In genomic region chr5:127590154-127590722, GRCh38 we compare ENCODE assay signal across 17 cellular contexts. TPM values are rescaled to one million over a fixed set of nuclear protein-coding genes. Genes with fewer than 3 reads are reported as not detected.
A peak's percentile ranks its signal among the peaks of the same experiment; 100 is the strongest.
DNase-seq lines count a peak whose midpoint lies in the region; ATAC-seq and TF ChIP-seq lines count a peak whose summit lies in the region.
"Had no signal": no experiment of that assay in that cellular context is flagged by ENCODE, and none has a peak within 500 bp of the region (broad histone marks: within the 10 kb centered on the region; RNA-seq: fewer than 3 reads in every experiment).

No MANE protein-coding gene starts in this region.

- H2AFZ ChIP-seq in neuronal stem cell (ENCODE audit: low read length): peak overlapping the region; percentile 12
- no peak overlapping the region for H2AFZ ChIP-seq in MM.1S (ENCODE audit: low read length)
- H2AFZ ChIP-seq: hepatocyte had no signal

- H3K4me1 ChIP-seq in neuronal stem cell (ENCODE audit: control insufficient read depth in 2 of 2, insufficient read depth in 1 of 2, low read depth in 1 of 2, low read length in 2 of 2): peaks cover 0 to 3% of the 10 kb centered on the region in 2 donors
- H3K4me1 ChIP-seq in MM.1S (ENCODE audit: low read length): no peaks in the 10 kb centered on the region
- no peaks in the 10 kb centered on the region for H3K4me1 ChIP-seq in heart left ventricle

- WGBS in neuronal stem cell (ENCODE audit: extremely low coverage in 2 of 2, insufficient read length in 2 of 2, insufficient replicate concordance in 1 of 2), 2 donors: no CpG with 5 or more reads among the region's 6 CpGs
- 69 to 80% (median 71%) methylated on average over 6 of the region's 6 CpGs for WGBS in heart left ventricle, 4 donors

- no peak overlapping the region for H2BK12ac ChIP-seq in neuronal stem cell (ENCODE audit: low read length)

- no peaks in the 10 kb centered on the region for H3K9me3 ChIP-seq in neuronal stem cell (replicated peaks in 1 of 2; ENCODE audit: control insufficient read depth in 2 of 2, insufficient read depth in 1 of 2, low read depth in 1 of 2, low read length in 2 of 2)
- H3K9me3 ChIP-seq in MM.1S (replicated peaks; ENCODE audit: insufficient read depth, low read length): no peaks in the 10 kb centered on the region
- H3K9me3 ChIP-seq in heart left ventricle: no peaks in the 10 kb centered on the region
- H3K9me3 ChIP-seq: mucosa of descending colon had no signal

- no peak overlapping the region for H3K4ac ChIP-seq in neuronal stem cell (ENCODE audit: low read length)

- ATAC-seq in activated CD4-positive, CD25-positive, alpha-beta regulatory T cell treated with anti-CD3 and anti-CD28 coated beads, Interleukin-2, amount 50 U/mL, for 24 hours: peak; percentile 48 to 60
- ATAC-seq in GM21528 (IDR thresholded peaks at IDR 0.05; ENCODE audit: low FRiP score, unreplicated experiment) (peak; percentile 46), HG03175 (IDR thresholded peaks at IDR 0.05; ENCODE audit: unreplicated experiment) (peak; percentile 64), heart left ventricle (no peak)
- ATAC-seq: mucosa of descending colon had no signal

- H2BK15ac ChIP-seq in neuronal stem cell (ENCODE audit: low read length): no peak overlapping the region

- no peak overlapping the region for H3K18ac ChIP-seq in neuronal stem cell (ENCODE audit: low read length)

- H3K9ac ChIP-seq in neuronal stem cell (ENCODE audit: low read depth, low read length, poor library complexity) (no peak overlapping the region), MM.1S (ENCODE audit: low read length) (no peak overlapping the region)

- TF ChIP-seq CTCF in MM.1S (IDR thresholded peaks at IDR 0.05; ENCODE audit: low read length) (no peak), heart left ventricle (IDR thresholded peaks at IDR 0.05) (no peak)

- H4K91ac ChIP-seq in neuronal stem cell (ENCODE audit: low read depth, low read length, poor library complexity): no peak overlapping the region

- no peaks in the 10 kb centered on the region for H4K20me1 ChIP-seq in MM.1S (ENCODE audit: insufficient read depth, low read length)

- H3K36me3 ChIP-seq in neuronal stem cell (replicated peaks in 1 of 2; ENCODE audit: control insufficient read depth in 2 of 2, insufficient read depth in 2 of 2, low read length in 2 of 2) (no peaks in the 10 kb centered on the region), MM.1S (replicated peaks; ENCODE audit: insufficient read depth, low read length) (no peaks in the 10 kb centered on the region), heart left ventricle (no peaks in the 10 kb centered on the region)

- H3K27ac ChIP-seq in neuronal stem cell (replicated peaks; ENCODE audit: low read length) (no peak overlapping the region), MM.1S (ENCODE audit: low read length) (no peak overlapping the region), heart left ventricle (no peak overlapping the region)
- H3K27ac ChIP-seq: hepatocyte had no signal

- H3K4me2 ChIP-seq in neuronal stem cell (ENCODE audit: insufficient read depth, low read length, poor library complexity, severe bottlenecking): no peak overlapping the region
- no peak overlapping the region for H3K4me2 ChIP-seq in MM.1S (ENCODE audit: low read depth, low read length)
- H3K4me2 ChIP-seq: hepatocyte had no signal

- no peak for DNase-seq in activated CD4-positive, CD25-positive, alpha-beta regulatory T cell treated with anti-CD3 and anti-CD28 coated beads, Interleukin-2, amount 50 U/mL, for 72 hours
- DNase-seq in neuronal stem cell (ENCODE audit: low spot score): no peak
- DNase-seq in Ammon's horn (ENCODE audit: low spot score): no peak
- no peak for DNase-seq in MM.1S
- no peak for DNase-seq in heart left ventricle
- DNase-seq: 8988T, activated B cell treated with CpG ODN at 0.5 μM for 24 hours, activated gamma-delta T cell treated with Interleukin-2 at 50 U/mL for 16 hours, H9, KBM-7, mucosa of descending colon, NCI-H2171 treated with DMSO at 0.1 percent for 48 hours, SHP77 treated with DMSO at 0.1 percent for 48 hours had no signal

- H3K79me1 ChIP-seq in neuronal stem cell (ENCODE audit: low read depth, low read length): no peaks in the 10 kb centered on the region

- H3K27me3 ChIP-seq in neuronal stem cell (ENCODE audit: control insufficient read depth in 3 of 3, insufficient read depth in 3 of 3, low read depth in 1 of 3, low read length in 3 of 3) (no peaks in the 10 kb centered on the region), MM.1S (replicated peaks; ENCODE audit: insufficient read depth, low read length) (no peaks in the 10 kb centered on the region), heart left ventricle (no peaks in the 10 kb centered on the region)
- H3K27me3 ChIP-seq: hepatocyte had no signal

- H3F3A ChIP-seq in MM.1S (ENCODE audit: insufficient read depth, low read length): no peaks in the 10 kb centered on the region

- H3K23ac ChIP-seq in neuronal stem cell (ENCODE audit: low read depth, low read length, poor library complexity): no peak overlapping the region

- no peaks in the 10 kb centered on the region for H3K9me2 ChIP-seq in MM.1S (replicated peaks; ENCODE audit: insufficient read depth, low read length)

- TF ChIP-seq POLR2A in heart left ventricle (IDR thresholded peaks at IDR 0.05): no peak

- no peak overlapping the region for H2BK120ac ChIP-seq in neuronal stem cell (ENCODE audit: low read depth, low read length)

- H2AK5ac ChIP-seq in neuronal stem cell (ENCODE audit: low read depth, low read length): no peak overlapping the region

- H4K8ac ChIP-seq in neuronal stem cell (ENCODE audit: low read depth, low read length): no peak overlapping the region

- H3K79me2 ChIP-seq in MM.1S (ENCODE audit: low read length): no peaks in the 10 kb centered on the region
- H3K79me2 ChIP-seq: hepatocyte had no signal

- no peak overlapping the region for H3K14ac ChIP-seq in neuronal stem cell (ENCODE audit: low read length)

- intact Hi-C loops in heart left ventricle (cut with DNase I): no loop called here

- H2BK5ac ChIP-seq in neuronal stem cell (ENCODE audit: low read length): no peak overlapping the region

- H3K4me3 ChIP-seq in neuronal stem cell (ENCODE audit: low read length in 2 of 2) (no peak overlapping the region), MM.1S (ENCODE audit: low read length) (no peak overlapping the region), heart left ventricle (no peak overlapping the region)
- H3K4me3 ChIP-seq: hepatocyte, mucosa of descending colon had no signal

RNA-seq across cellular contexts. Expression of gene CTXN3, which starts 58.6 kb away (rescaled TPM):
- polyA plus RNA-seq in neuronal stem cell (2013, experiment 1 of 2): 0.04 TPM
- 0.01 TPM for polyA plus RNA-seq in neuronal stem cell (2013, experiment 2 of 2)
- not detected for total RNA-seq in heart left ventricle
- polyA plus RNA-seq in heart left ventricle: not detected
- total RNA-seq: activated B cell treated with CpG ODN at 0.5 μM for 24 hours, H9, hepatocyte, mucosa of descending colon had no signal
- polyA plus RNA-seq: hepatocyte had no signal

Comparison
In these comparisons a context has a peak if more than half of its experiments do, and no peak if none do; other contexts are left out.
1. ATAC-seq: peak in activated CD4-positive, CD25-positive, alpha-beta regulatory T cell treated with anti-CD3 and anti-CD28 coated beads, Interleukin-2, amount 50 U/mL, for 24 hours (2 of 2), GM21528 (single experiment) and HG03175 (single experiment); none in heart left ventricle (0 of 4).